In the genomic region with DNA sequence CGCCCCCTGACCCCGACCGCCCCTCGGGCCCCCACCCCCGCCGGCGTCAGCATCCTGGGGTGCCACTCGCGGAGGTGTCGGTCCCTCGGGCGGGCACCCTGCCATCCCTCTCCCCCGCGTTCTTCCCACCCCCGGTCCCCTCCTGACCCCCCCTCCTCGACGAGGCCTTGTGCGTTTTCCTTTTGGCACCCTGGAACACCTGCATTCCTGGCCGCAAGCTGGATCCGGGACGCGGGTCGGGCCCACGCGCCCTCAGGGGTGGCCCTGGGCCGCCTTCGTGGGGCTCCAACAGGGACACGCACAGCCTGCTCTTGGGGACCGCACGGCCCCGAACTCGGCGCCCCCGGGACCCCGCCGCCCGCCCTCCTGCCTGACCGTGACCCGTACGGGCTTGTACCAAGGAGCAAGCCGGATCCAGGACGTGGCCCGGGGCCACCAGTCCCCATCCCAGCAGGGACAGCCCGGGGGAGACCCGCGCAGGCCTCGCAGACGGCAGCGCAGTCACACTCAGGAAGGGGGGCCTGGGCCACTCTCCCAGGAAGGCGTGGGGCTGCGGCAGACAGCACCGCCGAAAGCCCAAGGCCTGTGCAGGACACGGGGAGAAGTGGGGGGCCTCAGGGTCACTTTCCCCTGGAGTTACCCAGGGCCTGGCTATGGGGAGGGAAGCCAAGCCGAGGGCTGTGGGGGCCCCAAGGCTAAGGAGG, we compare ENCODE assay signal across 8 cellular contexts. TPM values are rescaled to one million over a fixed set of nuclear protein-coding genes. Genes with fewer than 3 reads are reported as not detected.
DNase-seq lines count a peak whose midpoint lies in the region; ATAC-seq and TF ChIP-seq lines count a peak whose summit lies in the region.

No MANE protein-coding gene starts in this region.

- H3K4me3 ChIP-seq in mesodermal cell (ENCODE audit: extremely low read depth, insufficient read depth, low read length, poor library complexity, severe bottlenecking) = peak overlapping the region; percentile 63

- 62 to 66% methylated on average over 36 to 42 of the region's 55 CpGs for WGBS in mesodermal cell (ENCODE audit: insufficient coverage in 2 of 2), 2 experiments

- H3K9me3 Mint-ChIP-seq in chondrocyte (ENCODE audit: low read depth) = no peaks in the 10 kb centered on the region

- no peak overlapping the region for H3K4me3 Mint-ChIP-seq in chondrocyte (ENCODE audit: unreplicated experiment)

- no peak overlapping the region for H3K27ac Mint-ChIP-seq in chondrocyte (ENCODE audit: unreplicated experiment)

- H3K9me3 ChIP-seq in KOPT-K1 (ENCODE audit: insufficient read depth, low read length, poor library complexity, severe bottlenecking) = no peaks in the 10 kb centered on the region
- H3K9me3 ChIP-seq in mesodermal cell (ENCODE audit: control insufficient read depth, low read length) = no peaks in the 10 kb centered on the region

- no peak for ATAC-seq in HG02798 (IDR thresholded peaks at IDR 0.05; ENCODE audit: poor library complexity, unreplicated experiment)
- no peak for ATAC-seq in HG03469 (IDR thresholded peaks at IDR 0.05; ENCODE audit: unreplicated experiment)
- ATAC-seq in GM18517 (IDR thresholded peaks at IDR 0.05; ENCODE audit: unreplicated experiment) = no peak

- H3K27ac ChIP-seq in KOPT-K1 (ENCODE audit: low read depth, low read length, poor library complexity, severe bottlenecking) (peak overlapping the region; percentile 73), mesodermal cell (ENCODE audit: low read depth, low read length, severe bottlenecking) (no peak overlapping the region)

- peaks cover 25% of the 10 kb centered on the region; the same call in 1 of the 2 replicates for H3K36me3 ChIP-seq in KOPT-K1 (ENCODE audit: insufficient read depth, low read length)
- H3K36me3 ChIP-seq in mesodermal cell (ENCODE audit: control insufficient read depth, insufficient read depth, low read length) = peaks cover 9% of the 10 kb centered on the region

- DNase-seq in AG20443 (ENCODE audit: low spot score) (peak; percentile 43), chondrocyte (ENCODE audit: low spot score) (peak; percentile 90), occipital lobe (lab: John Stamatoyannopoulos, UW) (no peak)

- no peak for TF ChIP-seq CTCF in chondrocyte (IDR thresholded peaks at IDR 0.05)

- H3K27me3 Mint-ChIP-seq in chondrocyte (ENCODE audit: low read depth) = no peaks in the 10 kb centered on the region

- no peaks in the 10 kb centered on the region for H3K4me1 Mint-ChIP-seq in chondrocyte (ENCODE audit: low read depth)

- H3K4me1 ChIP-seq in mesodermal cell (ENCODE audit: control insufficient read depth, insufficient read depth, low read length, poor library complexity, severe bottlenecking) = peaks cover 13% of the 10 kb centered on the region

- no peaks in the 10 kb centered on the region for H3K36me3 Mint-ChIP-seq in chondrocyte (ENCODE audit: low read depth)

RNA-seq across cellular contexts. Expression of gene SLC19A1, which starts 0.6 kb away (rescaled TPM):
- 6.5 to 12.7 TPM (median 7.8 TPM) in 3 replicates for total RNA-seq in chondrocyte
- 13.7 TPM for polyA plus RNA-seq in mesodermal cell (2013, experiment 1 of 2)
- polyA plus RNA-seq in mesodermal cell (2013, experiment 2 of 2) = 9.4 TPM
- total RNA-seq in occipital lobe = 10.8 TPM
